In genomic region chr17:77958716-77959215, GRCh38 we compare ENCODE assay signal across 8 cellular contexts. TPM values are rescaled to one million over a fixed set of nuclear protein-coding genes. Genes with fewer than 3 reads are reported as not detected.
DNase-seq lines count a peak whose midpoint lies in the region; ATAC-seq and TF ChIP-seq lines count a peak whose summit lies in the region.

No MANE protein-coding gene starts in this region.

- H3K27me3 ChIP-seq in brain microvascular endothelial cell (replicated peaks) (peaks cover 16% of the 10 kb centered on the region), ovary (no peaks in the 10 kb centered on the region)

- 0 to 1% (median 0%) methylated on average over 11 to 91 of the region's 96 CpGs for WGBS in ovary, 3 donors

- no peak for TF ChIP-seq CTCF in brain microvascular endothelial cell (IDR thresholded peaks at IDR 0.05; ENCODE audit: low read depth, low read length, missing control alignments)
- no peak for TF ChIP-seq CTCF in ovary (IDR thresholded peaks at IDR 0.05)

- H3K36me3 ChIP-seq in brain microvascular endothelial cell (replicated peaks) = no peaks in the 10 kb centered on the region
- H3K36me3 ChIP-seq in ovary = no peaks in the 10 kb centered on the region

- TF ChIP-seq EP300 in ovary (IDR thresholded peaks at IDR 0.05) = no peak

- peak; percentile 12 for ATAC-seq in HG03354 (IDR thresholded peaks at IDR 0.05; ENCODE audit: poor library complexity, severe bottlenecking, unreplicated experiment)
- ATAC-seq in GM18867 (IDR thresholded peaks at IDR 0.05; ENCODE audit: unreplicated experiment) = no peak
- ATAC-seq in GM18870 (IDR thresholded peaks at IDR 0.05; ENCODE audit: unreplicated experiment) = no peak

- in situ Hi-C loops in brain microvascular endothelial cell (cut with HindIII; ENCODE audit: low pct_ligation_motif_present, low sequenced_read_pairs) = no loop called here

- no peak for TF ChIP-seq POLR2A in ovary (IDR thresholded peaks at IDR 0.05)

- intact Hi-C loops in ovary (cut with DNase I) = loop anchor here in 1 of 4 donors (5.0 kb wide), 1 partner anchor 229 kb away; the partner anchor contains the start of genes AFMID and TK1

- H3K27ac ChIP-seq in brain microvascular endothelial cell (peak overlapping the region; percentile 5), ovary (peak overlapping the region; percentile 79)

- H3K4me1 ChIP-seq in ovary (ENCODE audit: insufficient read depth) = peaks cover 9% of the 10 kb centered on the region

- peak in 3 of 4 experiments; percentile 4 to 26 (median 20) for DNase-seq in stimulated activated CD4-positive, alpha-beta T cell treated with anti-CD3 and anti-CD28 coated beads, Interleukin-1b, Interleukin-23, amount 100 ng/mL, for 24 hours (ENCODE audit: low read depth in 4 of 4, low spot score in 1 of 4)
- no peak for DNase-seq in stimulated activated CD4-positive, alpha-beta T cell treated with anti-CD3 and anti-CD28 coated beads, Interleukin-2, amount 100 ng/mL, for 24 hours
- DNase-seq in brain microvascular endothelial cell = no peak
- DNase-seq in ovary = no peak
- no peak for DNase-seq in central memory CD4-positive, alpha-beta T cell

- peak overlapping the region; percentile 62 for H3K4me3 ChIP-seq in brain microvascular endothelial cell (ENCODE audit: low read depth, low read length)
- peak overlapping the region; percentile 68 for H3K4me3 ChIP-seq in ovary

- H3K9me3 ChIP-seq in ovary = no peaks in the 10 kb centered on the region

RNA-seq across cellular contexts. Expression of gene TNRC6C, which starts 0.3 kb away (rescaled TPM):
- 10 to 100 TPM in 6 of 7 donors, 1 to 10 TPM in 1; 9.2 to 45.3 (median 32.5) TPM for total RNA-seq in ovary
- 10 to 100 TPM in 1 of 2 donors, 1 to 10 TPM in 1; 8.7 to 12.1 TPM for polyA plus RNA-seq in ovary

Comparison
In these comparisons a context has a peak if more than half of its experiments do, and no peak if none do; other contexts are left out.
1. DNase-seq: peak in stimulated activated CD4-positive, alpha-beta T cell treated with anti-CD3 and anti-CD28 coated beads, Interleukin-1b, Interleukin-23, amount 100 ng/mL, for 24 hours (3 of 4); none in stimulated activated CD4-positive, alpha-beta T cell treated with anti-CD3 and anti-CD28 coated beads, Interleukin-2, amount 100 ng/mL, for 24 hours (0 of 2), brain microvascular endothelial cell (single experiment), ovary (0 of 5) and central memory CD4-positive, alpha-beta T cell (single experiment).